ENCODE assay signal across 8 cellular contexts in the genomic region with DNA sequence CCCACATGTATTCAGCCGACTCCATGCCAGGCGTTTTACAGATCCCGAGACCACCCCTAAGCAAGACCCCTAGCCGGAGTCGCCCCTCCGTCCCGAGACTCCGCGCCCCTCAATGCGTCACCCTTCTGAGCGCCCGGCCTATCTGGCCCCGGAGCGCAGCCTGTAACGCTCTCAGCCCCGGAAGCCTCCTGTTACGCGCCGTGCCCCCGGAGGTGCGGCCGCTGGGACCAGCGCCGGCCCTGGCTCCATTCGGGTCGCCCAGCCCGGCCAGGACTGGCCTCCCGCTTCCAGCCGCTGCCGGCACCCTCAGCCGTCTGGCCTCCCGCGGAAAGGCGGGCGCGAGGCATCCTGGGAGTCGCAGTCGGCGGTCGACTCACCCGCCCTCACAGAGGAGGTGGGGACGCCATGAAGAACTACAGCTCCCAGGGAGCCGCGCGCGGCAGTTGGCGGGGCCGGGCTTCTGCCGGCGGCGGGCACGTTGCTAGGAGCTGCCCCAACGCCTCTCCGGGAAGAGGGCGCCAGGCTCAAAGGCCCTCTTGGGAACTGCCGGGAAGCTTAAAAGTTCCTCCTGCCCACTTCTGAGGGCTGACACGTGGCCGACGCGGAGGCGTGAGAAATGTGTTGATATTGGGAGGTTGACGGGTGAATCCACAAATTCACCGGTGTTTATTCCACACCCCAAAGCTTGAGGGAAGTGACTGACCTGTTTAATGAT. TPM values are rescaled to one million over a fixed set of nuclear protein-coding genes. Genes with fewer than 3 reads are reported as not detected.
A peak's percentile ranks its signal among the peaks of the same experiment; 100 is the strongest.
DNase-seq lines count a peak whose midpoint lies in the region; ATAC-seq and TF ChIP-seq lines count a peak whose summit lies in the region.

A gene with protein sequence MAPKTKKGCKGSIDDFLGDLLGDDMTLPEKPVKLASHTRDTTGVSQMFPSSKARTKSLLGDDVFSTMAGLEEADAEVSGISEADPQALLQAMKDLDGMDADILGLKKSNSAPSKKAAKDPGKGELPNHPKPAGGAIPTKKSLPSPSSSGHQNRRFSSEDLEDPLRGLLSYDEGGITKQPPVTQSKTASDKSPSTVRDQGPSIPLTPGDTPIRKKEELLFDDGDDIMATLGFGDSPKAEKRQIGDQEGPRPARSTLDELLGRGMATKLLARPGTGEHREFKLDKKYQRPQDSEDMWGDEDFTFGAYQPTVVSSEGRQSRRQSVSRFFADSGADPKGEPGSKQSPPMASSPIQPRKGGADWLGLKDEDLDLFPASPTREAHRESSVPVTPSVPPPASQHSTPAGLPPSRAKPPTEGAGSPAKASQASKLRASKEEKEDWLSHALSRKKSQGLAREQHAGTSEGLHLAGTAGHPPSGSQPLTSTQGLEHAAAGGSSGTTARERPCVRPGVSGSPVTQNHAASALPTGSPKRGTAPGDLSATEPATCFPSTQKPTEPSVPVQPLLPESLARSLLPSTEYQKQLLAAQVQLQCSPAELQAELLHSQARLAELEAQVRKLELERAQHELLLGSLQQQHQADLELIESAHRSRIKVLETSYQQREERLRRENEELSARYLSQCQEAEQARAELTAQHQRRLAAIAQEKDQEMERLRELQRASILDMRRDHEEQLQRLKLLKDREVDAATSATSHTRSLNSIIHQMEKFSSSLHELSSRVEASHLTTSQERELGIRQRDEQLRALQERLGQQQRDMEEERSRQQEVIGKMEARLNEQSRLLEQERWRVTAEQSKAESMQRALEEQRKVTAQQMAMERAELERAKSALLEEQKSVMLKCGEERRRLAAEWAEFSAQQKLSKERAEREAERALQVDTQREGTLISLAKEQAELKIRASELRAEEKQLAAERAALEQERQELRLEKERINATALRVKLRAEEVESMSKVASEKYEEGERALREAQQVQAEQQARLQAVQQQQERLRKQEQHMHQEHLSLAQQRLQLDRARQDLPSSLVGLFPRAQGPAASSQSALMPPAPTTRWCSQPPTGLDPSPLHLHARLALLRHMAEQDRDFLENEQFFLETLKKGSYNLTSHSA (minus strand): TSS at position 316 of the 715 bp plus-strand sequence. CDS start 2,893 bp downstream, outside the sequence.

- peaks cover 13 to 20% (median 18%) of the 10 kb centered on the region in 10 experiments for H3K4me1 ChIP-seq in BLaER1 treated with 17β-estradiol and CSF1 and Interleukin-3, amounts not matched to agents 10 nM and 100 nM
- peaks cover 0 to 15% of the 10 kb centered on the region in 2 donors for H3K4me1 ChIP-seq in left lung

- H4K20me1 ChIP-seq in BLaER1 treated with 17β-estradiol and CSF1 and Interleukin-3, amounts not matched to agents 10 nM and 100 nM = no peaks in the 10 kb centered on the region

- H3K9ac ChIP-seq in BLaER1 treated with 17β-estradiol and CSF1 and Interleukin-3, amounts not matched to agents 10 nM and 100 nM = peak within 1 kb of the TSS; percentile 78 to 92 (median 85)

- intact Hi-C loops in left lung (cut with DNase I) = no loop called here

- H3K36me3 ChIP-seq in BLaER1 treated with 17β-estradiol and CSF1 and Interleukin-3, amounts not matched to agents 10 nM and 100 nM = peaks cover 8 to 32% (median 20%) of the 10 kb centered on the region in 11 experiments
- peaks cover 0 to 25% of the 10 kb centered on the region in 2 donors for H3K36me3 ChIP-seq in left lung

- H3K27ac ChIP-seq in BLaER1 treated with 17β-estradiol and CSF1 and Interleukin-3, amounts not matched to agents 10 nM and 100 nM = peak within 1 kb of the TSS; percentile 57 to 83 (median 74)
- peak within 1 kb of the TSS; percentile 37 to 77 for H3K27ac ChIP-seq in left lung

- no peaks in the 10 kb centered on the region for H3K27me3 ChIP-seq in BLaER1 treated with 17β-estradiol and CSF1 and Interleukin-3, amounts not matched to agents 10 nM and 100 nM
- H3K27me3 ChIP-seq in left lung = no peaks in the 10 kb centered on the region

- peak within 1 kb of the TSS; percentile 82 to 98 (median 93) for H3K4me2 ChIP-seq in BLaER1 treated with 17β-estradiol and CSF1 and Interleukin-3, amounts not matched to agents 10 nM and 100 nM

- DNase-seq in NCI-H748 treated with DMSO at 0.1 percent for 48 hours (lab: John Stamatoyannopoulos, UW) (peak; percentile 73), dedifferentiated amniotic fluid mesenchymal stem cell (ENCODE audit: extremely low spot score) (peak; percentile 91), left lung (peak; percentile 97 to 99)
- DNase-seq in activated CD4-positive, alpha-beta T cell treated with anti-CD3 and anti-CD28 coated beads, Interleukin-2, amount 50 U/mL, for 24 hours (ENCODE audit: low read depth in 1 of 2, low spot score in 1 of 2) = peak; percentile 72 to 86
- peak; percentile 84 for DNase-seq in stimulated activated CD4-positive, alpha-beta T cell treated with anti-CD3 and anti-CD28 coated beads, Interleukin-2, amount 100 ng/mL, for 4 hours (ENCODE audit: low read depth)

- peak in 1 of 2 donors; percentile 16 for TF ChIP-seq CTCF in left lung (IDR thresholded peaks at IDR 0.05)

- H3K4me3 ChIP-seq in BLaER1 treated with 17β-estradiol and CSF1 and Interleukin-3, amounts not matched to agents 10 nM and 100 nM = peak within 1 kb of the TSS; percentile 66 to 85 (median 76)
- H3K4me3 ChIP-seq in left lung = peak within 1 kb of the TSS; percentile 65 to 72

- ATAC-seq in GM19372 (IDR thresholded peaks at IDR 0.05; ENCODE audit: low read depth, unreplicated experiment) = peak; percentile 99
- ATAC-seq in HG03558 (IDR thresholded peaks at IDR 0.05; ENCODE audit: extremely low read depth, unreplicated experiment) = peak; percentile 85
- ATAC-seq in left lung = peak; percentile 99

- H3K9me3 ChIP-seq in BLaER1 treated with 17β-estradiol and CSF1 and Interleukin-3, amounts not matched to agents 10 nM and 100 nM (replicated peaks in 1 of 11) = no peaks in the 10 kb centered on the region
- H3K9me3 ChIP-seq in left lung = no peaks in the 10 kb centered on the region

RNA-seq across cellular contexts. Expression of the gene that starts here (rescaled TPM):
- 10 to 100 TPM; 12.1 to 13.1 TPM for total RNA-seq in left lung

Comparison
In these comparisons a context has a peak if more than half of its experiments do, and no peak if none do; other contexts are left out.
1. Peak in every context shown above with its lines: DNase-seq, ATAC-seq, H3K4me3 ChIP-seq and H3K27ac ChIP-seq.